Comparison of ENCODE assay signal across 24 cellular contexts in the genomic region with DNA sequence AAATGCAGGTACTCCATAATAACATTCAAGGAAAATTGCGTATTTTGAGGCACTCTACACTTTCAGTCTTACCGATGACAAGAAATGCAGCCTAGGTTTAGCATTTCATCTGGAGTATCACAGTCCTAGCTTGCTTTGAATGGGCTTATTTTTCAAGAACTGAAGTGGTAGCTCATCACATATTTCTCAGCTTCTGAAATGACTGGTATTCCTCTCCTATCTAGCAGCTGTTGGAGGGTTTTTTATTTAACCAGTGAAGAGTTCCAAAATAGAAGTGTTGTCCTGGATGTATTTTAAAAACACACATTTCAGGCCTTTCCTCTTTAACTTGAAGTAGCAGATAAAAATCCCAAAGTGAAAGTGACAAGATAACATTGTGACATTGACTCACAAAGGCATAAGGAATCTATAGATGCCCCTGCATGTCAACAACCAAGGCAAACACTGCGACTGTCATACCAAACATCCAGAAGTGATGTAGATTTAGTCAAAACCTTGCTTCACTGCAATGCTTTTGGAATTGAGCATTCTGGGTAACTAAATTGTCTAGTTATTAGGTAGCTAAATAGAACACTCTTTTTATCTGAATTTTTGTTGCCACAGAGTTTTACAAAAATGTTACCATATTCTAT.
"Had no signal": no experiment of that assay in that cellular context is flagged by ENCODE, and none has a peak within 500 bp of the region (broad histone marks: within the 10 kb centered on the region; RNA-seq: fewer than 3 reads in every experiment).

No MANE protein-coding gene starts in this region.

- H3K9me3 ChIP-seq: heart right ventricle, lower lobe of right lung, neutrophil, ovary, prostate gland, thoracic aorta, vagina had no signal

- H3K9me3 Mint-ChIP-seq: brain, type B pancreatic cell had no signal

- DNase-seq: activated gamma-delta T cell treated with Interleukin-2 at 50 U/mL for 16 hours; activated T-cell treated with anti-CD3 and anti-CD28 coated beads, Interleukin-2, amount 50 U/mL, for 1 hour; caudate nucleus; effector CD8-positive, alpha-beta T cell; erythroblast; foreskin fibroblast; heart right ventricle; left colon; lower lobe of right lung; ovary; stimulated activated CD4-positive, alpha-beta T cell treated with anti-CD3 and anti-CD28 coated beads, Interleukin-12 subunit alpha, Interleukin-12 subunit beta, amount 100 ng/mL, for 4 hours; stimulated activated CD4-positive, alpha-beta T cell treated with anti-CD3 and anti-CD28 coated beads, Interleukin-4, amount 100 ng/mL, for 4 hours; T1000 had no signal

- FAIRE-seq: keratinocyte had no signal

- H3K36me3 ChIP-seq: heart right ventricle, lower lobe of right lung, neutrophil, ovary, prostate gland, thoracic aorta, vagina had no signal

- ATAC-seq: heart right ventricle; left colon; lower lobe of right lung; natural killer cell treated with Interleukin-12 subunit alpha and Interleukin-12 subunit beta and Interleukin-15 and Interleukin-18, amount 100 ng/mL, for 72 hours; WTC11 had no signal

- H3K4me3 ChIP-seq: heart right ventricle, lower lobe of right lung, ovary, prostate gland, thoracic aorta, vagina had no signal

- H3K4me1 Mint-ChIP-seq: brain had no signal

- H3K27ac Mint-ChIP-seq: brain; dendritic cell treated with granulocyte-macrophage colony-stimulating factor and Interleukin-4, amounts not matched to agents 40 ng/mL and 50 ng/mL, for 4 days; natural killer cell treated with Interleukin-12 subunit alpha and Interleukin-12 subunit beta and Interleukin-15 and Interleukin-18, amount 100 ng/mL, for 72 hours; T-helper 1 cell treated with Interleukin-12 subunit alpha and Interleukin-12 subunit beta and Interleukin-4 antibody, amounts not matched to agents 30 μg/mL and 1 μg/mL, for 36 hours; type B pancreatic cell; WTC11 had no signal

- H3K27me3 Mint-ChIP-seq: brain; dendritic cell treated with granulocyte-macrophage colony-stimulating factor and Interleukin-4, amounts not matched to agents 40 ng/mL and 50 ng/mL, for 4 days; natural killer cell treated with Interleukin-12 subunit alpha and Interleukin-12 subunit beta and Interleukin-15 and Interleukin-18, amount 100 ng/mL, for 72 hours; type B pancreatic cell had no signal

- H3K36me3 Mint-ChIP-seq: brain, type B pancreatic cell, WTC11 had no signal

- H3K27me3 ChIP-seq: heart right ventricle, neutrophil, ovary, vagina had no signal

- H3K4me3 Mint-ChIP-seq: brain; dendritic cell treated with granulocyte-macrophage colony-stimulating factor and Interleukin-4, amounts not matched to agents 40 ng/mL and 50 ng/mL, for 4 days; natural killer cell treated with Interleukin-12 subunit alpha and Interleukin-12 subunit beta and Interleukin-15 and Interleukin-18, amount 100 ng/mL, for 72 hours; T-helper 1 cell treated with Interleukin-12 subunit alpha and Interleukin-12 subunit beta and Interleukin-4 antibody, amounts not matched to agents 30 μg/mL and 1 μg/mL, for 36 hours; type B pancreatic cell; WTC11 had no signal

- H3K27ac ChIP-seq: heart right ventricle, lower lobe of right lung, neutrophil, ovary, prostate gland, thoracic aorta, vagina had no signal

- H3K4me1 ChIP-seq: heart right ventricle, lower lobe of right lung, prostate gland, vagina had no signal
